In the genomic region with DNA sequence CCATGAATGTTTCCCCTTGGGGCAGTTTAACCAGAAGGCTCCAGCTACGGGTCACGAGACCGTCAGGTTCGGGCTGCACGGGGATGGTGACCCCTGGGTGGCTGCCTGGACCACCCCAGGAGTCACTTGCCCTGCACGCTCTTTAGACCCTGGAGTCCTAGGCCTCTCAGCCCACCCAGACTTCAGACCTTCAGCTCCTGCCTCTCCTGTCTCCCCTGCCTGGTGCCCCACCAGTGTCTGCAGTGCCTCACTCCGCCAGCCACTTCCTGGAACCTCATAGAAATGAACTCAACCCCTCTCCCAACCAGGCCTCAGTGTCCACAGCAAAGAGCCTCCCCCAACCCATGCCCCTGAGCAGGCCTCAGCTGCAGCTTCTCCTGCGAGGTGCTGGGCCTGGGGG, we compare ENCODE assay signal across 16 cellular contexts. TPM values are rescaled to one million over a fixed set of nuclear protein-coding genes. Genes with fewer than 3 reads are reported as not detected.
A peak's percentile ranks its signal among the peaks of the same experiment; 100 is the strongest.
DNase-seq lines count a peak whose midpoint lies in the region; ATAC-seq and TF ChIP-seq lines count a peak whose summit lies in the region.
"Had no signal": no experiment of that assay in that cellular context is flagged by ENCODE, and none has a peak within 500 bp of the region (broad histone marks: within the 10 kb centered on the region; RNA-seq: fewer than 3 reads in every experiment).

No MANE protein-coding gene starts in this region.

- DNase-seq in DND-41 (no peak), lower lobe of right lung (peak; percentile 33), posterior vena cava (ENCODE audit: low spot score) (peak; percentile 47), substantia nigra (lab: John Stamatoyannopoulos, UW) (no peak), NCI-H2171 treated with DMSO at 0.1 percent for 48 hours (lab: John Stamatoyannopoulos, UW) (no peak), anterior cingulate cortex (lab: John Stamatoyannopoulos, UW) (no peak)
- DNase-seq: ACHN; CD4-positive, alpha-beta memory T cell; DMS79; EL; GOT3; H9 had no signal

- no peak overlapping the region for H2AFZ ChIP-seq in DND-41 (ENCODE audit: low read depth, low read length)

- ATAC-seq in DND-41 (ENCODE audit: insufficient read depth, low read depth) (peak; percentile 18; the same call in 1 of the 3 replicates), lower lobe of right lung (no peak), GM21528 (IDR thresholded peaks at IDR 0.05; ENCODE audit: low FRiP score, unreplicated experiment) (no peak)

- H4K20me1 ChIP-seq in DND-41 (ENCODE audit: insufficient read depth, low read length): no peaks in the 10 kb centered on the region; the same call in 1 of the 2 replicates

- no peak overlapping the region for H3K9ac ChIP-seq in DND-41 (ENCODE audit: low read depth, low read length)

- no peak overlapping the region for H3K4me2 ChIP-seq in DND-41 (ENCODE audit: insufficient read depth, low read length)

- no peaks in the 10 kb centered on the region for H3K36me3 ChIP-seq in DND-41 (ENCODE audit: insufficient read depth, low read length)
- H3K36me3 ChIP-seq in lower lobe of right lung: no peaks in the 10 kb centered on the region

- H3K79me2 ChIP-seq in DND-41 (ENCODE audit: insufficient read depth, low read length): no peaks in the 10 kb centered on the region

- H3K4me3 ChIP-seq in DND-41 (ENCODE audit: low read depth in 1 of 2, low read length in 2 of 2) (no peak overlapping the region), lower lobe of right lung (no peak overlapping the region)

- TF ChIP-seq CTCF in DND-41 (IDR thresholded peaks at IDR 0.05; ENCODE audit: borderline replicate concordance, extremely low read depth, low read length, poor library complexity, severe bottlenecking) (no peak), lower lobe of right lung (IDR thresholded peaks at IDR 0.05) (no peak)

- intact Hi-C loops in lower lobe of right lung (cut with DNase I) (no loop called here), posterior vena cava (cut with DNase I) (no loop called here)

- H3K4me1 ChIP-seq in DND-41 (ENCODE audit: insufficient read depth, low read length) (peaks cover 11% of the 10 kb centered on the region), lower lobe of right lung (peaks cover 12% of the 10 kb centered on the region)

- H3K27me3 ChIP-seq in DND-41 (ENCODE audit: insufficient read depth, low read length, poor library complexity) (no peaks in the 10 kb centered on the region), lower lobe of right lung (ENCODE audit: low read depth) (no peaks in the 10 kb centered on the region)

- H3K9me3 ChIP-seq in DND-41 (ENCODE audit: insufficient read depth, low read length, severe bottlenecking): no peaks in the 10 kb centered on the region
- no peaks in the 10 kb centered on the region for H3K9me3 ChIP-seq in lower lobe of right lung

- H3K27ac ChIP-seq in DND-41 (ENCODE audit: low read length): no peak overlapping the region
- H3K27ac ChIP-seq in lower lobe of right lung: no peak overlapping the region
- no peak overlapping the region for H3K27ac ChIP-seq in substantia nigra (ENCODE audit: low read depth, low read length, poor library complexity, severe bottlenecking)
- H3K27ac ChIP-seq: C4-2B, HL-60 had no signal

RNA-seq across cellular contexts. Expression of a gene that starts 12.5 kb away (rescaled TPM):
- total RNA-seq in lower lobe of right lung (not detected), posterior vena cava (not detected)
- total RNA-seq: A172; CD4-positive, alpha-beta memory T cell; H9 had no signal

RNA-seq across cellular contexts. Expression of a gene that starts 16.0 kb away (rescaled TPM):
- total RNA-seq in lower lobe of right lung (113 TPM), posterior vena cava (not detected)
- total RNA-seq: A172; CD4-positive, alpha-beta memory T cell had no signal

RNA-seq across cellular contexts. Expression of a gene that starts 48.1 kb away (rescaled TPM):
- total RNA-seq in lower lobe of right lung: not detected
- total RNA-seq in posterior vena cava: not detected
- total RNA-seq: A172; CD4-positive, alpha-beta memory T cell; H9 had no signal

Comparison
In these comparisons a context has a peak if more than half of its experiments do, and no peak if none do; other contexts are left out.
1. DNase-seq: peak in lower lobe of right lung (single experiment) and posterior vena cava (single experiment); none in DND-41 (single experiment), substantia nigra (0 of 49), NCI-H2171 treated with DMSO at 0.1 percent for 48 hours (single experiment) and anterior cingulate cortex (0 of 58).
2. RNA of a gene that starts 16.0 kb away (total RNA-seq): 113 TPM in lower lobe of right lung (single experiment); not detected in posterior vena cava; every median in the first group is over 100 times any median in the second.